In genomic region chr1:112704908-112705627, GRCh38 we compare ENCODE assay signal across 1 cellular context.
A peak's percentile ranks its signal among the peaks of the same experiment; 100 is the strongest.
TF ChIP-seq lines count a peak whose summit lies in the region.

No MANE protein-coding gene starts in this region.

TF ChIP-seq in HepG2, 621 proteins besides CTCF, POLR2A, EP300 and RAD21 (continued from another document and continues in another):
- TF ChIP-seq ZNF318 (CRISPR knock-in tag; IDR thresholded peaks at IDR 0.05) (no peak), ETV6 (CRISPR knock-in tag; conservative IDR thresholded peaks at IDR 0.05) (no peak), KLF13 (CRISPR knock-in tag; IDR thresholded peaks at IDR 0.05) (no peak), CERS6 (CRISPR knock-in tag; IDR thresholded peaks at IDR 0.05) (no peak), TEAD3 (CRISPR knock-in tag; optimal IDR thresholded peaks at IDR 0.05; ENCODE audit: borderline replicate concordance) (no peak), ZNF432 (CRISPR knock-in tag; IDR thresholded peaks at IDR 0.05; ENCODE audit: borderline replicate concordance) (no peak), ZFP36L1 (CRISPR knock-in tag; IDR thresholded peaks at IDR 0.05) (no peak), ZBTB37 (CRISPR knock-in tag; IDR thresholded peaks at IDR 0.05) (no peak), PAXIP1 (CRISPR knock-in tag; conservative IDR thresholded peaks at IDR 0.05) (peak; percentile 65), ZFP90 (CRISPR knock-in tag; IDR thresholded peaks at IDR 0.05; ENCODE audit: borderline replicate concordance) (no peak), POLR2AphosphoS5 (IDR thresholded peaks at IDR 0.05; ENCODE audit: low read depth, low read length) (peak; percentile 53), ZNF3 (CRISPR knock-in tag; IDR thresholded peaks at IDR 0.05) (no peak), HDAC1 (CRISPR knock-in tag; IDR thresholded peaks at IDR 0.05) (peak; percentile 50), ETS1 (CRISPR knock-in tag; IDR thresholded peaks at IDR 0.05) (no peak), ZNF7 (CRISPR knock-in tag; IDR thresholded peaks at IDR 0.05) (no peak), YY1 (IDR thresholded peaks at IDR 0.05; ENCODE audit: insufficient read depth, insufficient replicate concordance, low read depth, low read length) (no peak), ZNF672 (CRISPR knock-in tag; IDR thresholded peaks at IDR 0.05) (no peak), ZNF614 (CRISPR knock-in tag; IDR thresholded peaks at IDR 0.05; ENCODE audit: borderline replicate concordance) (no peak), ZNF337 (CRISPR knock-in tag; IDR thresholded peaks at IDR 0.05; ENCODE audit: borderline replicate concordance, low read depth) (0 out of 2 replicates have a peak, but pooled peaks have one; percentile 53), ZNF749 (CRISPR knock-in tag; IDR thresholded peaks at IDR 0.05; ENCODE audit: borderline replicate concordance) (no peak), FOXO1 (CRISPR knock-in tag; IDR thresholded peaks at IDR 0.05) (no peak), ELF4 (CRISPR knock-in tag; IDR thresholded peaks at IDR 0.05; ENCODE audit: borderline replicate concordance) (no peak), ZSCAN29 (CRISPR knock-in tag; conservative IDR thresholded peaks at IDR 0.05) (0 out of 2 replicates have a peak, but pooled peaks have one; percentile 51), DNMT1 (CRISPR knock-in tag; IDR thresholded peaks at IDR 0.05) (no peak), FOXC1 (CRISPR knock-in tag; IDR thresholded peaks at IDR 0.05; ENCODE audit: borderline replicate concordance) (0 out of 2 replicates have a peak, but pooled peaks have one; percentile 59), ZNF383 (CRISPR knock-in tag; IDR thresholded peaks at IDR 0.05; ENCODE audit: borderline replicate concordance) (no peak), IRF1 (CRISPR knock-in tag; IDR thresholded peaks at IDR 0.05; ENCODE audit: low read depth) (no peak), NFYB (CRISPR knock-in tag; IDR thresholded peaks at IDR 0.05) (0 out of 2 replicates have a peak, but pooled peaks have one; percentile 26), KLF16 (CRISPR knock-in tag; IDR thresholded peaks at IDR 0.05) (no peak), ZSCAN22 (CRISPR knock-in tag; IDR thresholded peaks at IDR 0.05) (0 out of 2 replicates have a peak, but pooled peaks have one; percentile 36), ELK4 (CRISPR knock-in tag; IDR thresholded peaks at IDR 0.05; ENCODE audit: borderline replicate concordance) (no peak), SNRNP70 (IDR thresholded peaks at IDR 0.05; ENCODE audit: low read depth, low read length) (no peak), HNF1A (IDR thresholded peaks at IDR 0.05; ENCODE audit: low read depth) (no peak), HNF1A (CRISPR knock-in tag; IDR thresholded peaks at IDR 0.05; ENCODE audit: borderline replicate concordance) (no peak; the same call in 1 of the 2 replicates), MTA1 (CRISPR knock-in tag; IDR thresholded peaks at IDR 0.05; ENCODE audit: borderline replicate concordance) (peak; percentile 43; the same call in 1 of the 2 replicates), ZNF484 (CRISPR knock-in tag; IDR thresholded peaks at IDR 0.05; ENCODE audit: borderline replicate concordance, low read depth) (no peak)
